ENCODE assay signal across 28 cellular contexts in genomic region chr1:220280249-220280648, GRCh38.
"Had no signal": no experiment of that assay in that cellular context is flagged by ENCODE, and none has a peak within 500 bp of the region (broad histone marks: within the 10 kb centered on the region; RNA-seq: fewer than 3 reads in every experiment).

No MANE protein-coding gene starts in this region.

- H3K4me2 ChIP-seq: neural progenitor cell had no signal

- H3K9ac ChIP-seq: neural progenitor cell, parathyroid adenoma had no signal

- H3K4me3 ChIP-seq: neural progenitor cell, ovary, psoas muscle, right lobe of liver, sigmoid colon, stomach, testis, tibial artery, transverse colon, upper lobe of right lung, uterus had no signal

- H3K4me3 Mint-ChIP-seq: natural killer cell; nephron; neural progenitor cell; stimulated activated effector memory CD8-positive, alpha-beta T cell treated with anti-CD3 and anti-CD28 coated beads, Interleukin-12 subunit alpha, Interleukin-12 subunit beta, amount 100 ng/mL, for 72 hours; stimulated activated naive B cell treated with anti-CD40 and anti-IgM and Interleukin-4, amounts not matched to agents 10 μg/mL and 1 μg/mL and 100 μg/mL, for 72 hours; stimulated activated naive CD8-positive, alpha-beta T cell treated with anti-CD3 and anti-CD28 coated beads, Interleukin-15, Interleukin-2, amounts not matched to agents 100 ng/mL and 50 ng/mL, for 24 hours; type B pancreatic cell had no signal

- FAIRE-seq: small intestine had no signal

- H2AFZ ChIP-seq: neural progenitor cell, parathyroid adenoma had no signal

- H3K9me3 ChIP-seq: ovary, psoas muscle, right lobe of liver, sigmoid colon, stomach, testis, tibial artery, transverse colon, upper lobe of right lung, uterus had no signal

- H3K9me3 Mint-ChIP-seq: natural killer cell; nephron; neural progenitor cell; stimulated activated effector memory CD8-positive, alpha-beta T cell treated with anti-CD3 and anti-CD28 coated beads, Interleukin-12 subunit alpha, Interleukin-12 subunit beta, amount 100 ng/mL, for 72 hours; stimulated activated naive B cell treated with anti-CD40 and anti-IgM and Interleukin-4, amounts not matched to agents 10 μg/mL and 1 μg/mL and 100 μg/mL, for 72 hours; stimulated activated naive CD8-positive, alpha-beta T cell treated with anti-CD3 and anti-CD28 coated beads, Interleukin-15, Interleukin-2, amounts not matched to agents 100 ng/mL and 50 ng/mL, for 24 hours; type B pancreatic cell had no signal

- ATAC-seq: natural killer cell; right cardiac atrium; stimulated activated effector memory CD8-positive, alpha-beta T cell treated with anti-CD3 and anti-CD28 coated beads, Interleukin-12 subunit alpha, Interleukin-12 subunit beta, amount 100 ng/mL, for 72 hours; stimulated activated naive B cell treated with anti-CD40 and anti-IgM and Interleukin-4, amounts not matched to agents 10 μg/mL and 1 μg/mL and 100 μg/mL, for 72 hours; upper lobe of right lung had no signal

- H3K36me3 Mint-ChIP-seq: natural killer cell; neural progenitor cell; stimulated activated effector memory CD8-positive, alpha-beta T cell treated with anti-CD3 and anti-CD28 coated beads, Interleukin-12 subunit alpha, Interleukin-12 subunit beta, amount 100 ng/mL, for 72 hours; stimulated activated naive B cell treated with anti-CD40 and anti-IgM and Interleukin-4, amounts not matched to agents 10 μg/mL and 1 μg/mL and 100 μg/mL, for 72 hours; type B pancreatic cell had no signal

- H3K4me1 Mint-ChIP-seq: natural killer cell; nephron; neural progenitor cell; stimulated activated effector memory CD8-positive, alpha-beta T cell treated with anti-CD3 and anti-CD28 coated beads, Interleukin-12 subunit alpha, Interleukin-12 subunit beta, amount 100 ng/mL, for 72 hours; stimulated activated naive B cell treated with anti-CD40 and anti-IgM and Interleukin-4, amounts not matched to agents 10 μg/mL and 1 μg/mL and 100 μg/mL, for 72 hours had no signal

- DNase-seq: natural killer cell; occipital lobe; ovary; posterior cingulate gyrus; psoas muscle; right cardiac atrium; right lobe of liver; sigmoid colon; small intestine; stimulated activated CD4-positive, alpha-beta T cell treated with anti-CD3 and anti-CD28 coated beads, Interleukin-15, amount 100 ng/mL, for 24 hours; stimulated activated CD4-positive, alpha-beta T cell treated with anti-CD3 and anti-CD28 coated beads, Interleukin-2, amount 100 ng/mL, for 24 hours; stimulated activated CD4-positive, alpha-beta T cell treated with anti-CD3 and anti-CD28 coated beads, Interleukin-2, amount 100 ng/mL, for 48 hours; stimulated activated CD4-positive, alpha-beta T cell treated with anti-CD3 and anti-CD28 coated beads, Interleukin-4, amount 100 ng/mL, for 24 hours; stimulated activated naive B cell treated with anti-CD40 and anti-IgM and Interleukin-4, amounts not matched to agents 10 μg/mL and 1 μg/mL and 100 μg/mL, for 72 hours; stimulated activated naive CD4-positive, alpha-beta T cell treated with Interleukin-2 at 50 U/mL for 16 hours; stomach; testis; tibial artery; transverse colon; upper lobe of right lung; uterus had no signal

- H3K4me1 ChIP-seq: neural progenitor cell, parathyroid adenoma, psoas muscle, right lobe of liver, stomach, testis, tibial artery, transverse colon, upper lobe of right lung, uterus had no signal

- H3K79me2 ChIP-seq: parathyroid adenoma had no signal

- H3K27me3 ChIP-seq: neural progenitor cell, ovary, right lobe of liver, sigmoid colon, testis, uterus had no signal

- H3K36me3 ChIP-seq: neural progenitor cell, ovary, right lobe of liver, sigmoid colon, stomach, tibial artery, transverse colon, upper lobe of right lung, uterus had no signal

- H3K27ac ChIP-seq: neural progenitor cell, ovary, parathyroid adenoma, psoas muscle, right lobe of liver, sigmoid colon, stomach, testis, tibial artery, transverse colon, upper lobe of right lung, uterus had no signal

- H3K27ac Mint-ChIP-seq: natural killer cell; nephron; neural progenitor cell; progenitor cell of endocrine pancreas; stimulated activated effector memory CD8-positive, alpha-beta T cell treated with anti-CD3 and anti-CD28 coated beads, Interleukin-12 subunit alpha, Interleukin-12 subunit beta, amount 100 ng/mL, for 72 hours; stimulated activated naive B cell treated with anti-CD40 and anti-IgM and Interleukin-4, amounts not matched to agents 10 μg/mL and 1 μg/mL and 100 μg/mL, for 72 hours; stimulated activated naive CD8-positive, alpha-beta T cell treated with anti-CD3 and anti-CD28 coated beads, Interleukin-15, Interleukin-2, amounts not matched to agents 100 ng/mL and 50 ng/mL, for 24 hours; type B pancreatic cell had no signal
